In genomic region chr5:128773378-128773777, GRCh38 we compare ENCODE assay signal across 26 cellular contexts.
"Had no signal": no experiment of that assay in that cellular context is flagged by ENCODE, and none has a peak within 500 bp of the region (broad histone marks: within the 10 kb centered on the region; RNA-seq: fewer than 3 reads in every experiment).

No MANE protein-coding gene starts in this region.

- H3K36me3 ChIP-seq: adrenal gland, heart right ventricle, lower lobe of right lung, ovary, prostate gland, right atrium auricular region, tibial artery had no signal

- H3K4me3 ChIP-seq: adrenal gland, coronary artery, heart right ventricle, lower lobe of right lung, ovary, prostate gland, right atrium auricular region, skin epidermis, tibial artery had no signal

- H3K36me3 Mint-ChIP-seq: activated naive CD8-positive, alpha-beta T cell; mesothelial cell of epicardium; natural killer cell; stimulated activated effector memory CD8-positive, alpha-beta T cell treated with anti-CD3 and anti-CD28 coated beads, Interleukin-12 subunit alpha, Interleukin-12 subunit beta, amount 100 ng/mL, for 72 hours had no signal

- H3K4me1 Mint-ChIP-seq: natural killer cell; stimulated activated effector memory CD8-positive, alpha-beta T cell treated with anti-CD3 and anti-CD28 coated beads, Interleukin-12 subunit alpha, Interleukin-12 subunit beta, amount 100 ng/mL, for 72 hours had no signal

- H3K9me3 Mint-ChIP-seq: activated T-cell treated with anti-CD3 and anti-CD28 coated beads, Interleukin-2, amount 50 U/mL, for 24 hours; activated T-helper 2 cell treated with anti-CD3 and anti-CD28 coated beads, Interferon-gamma antibody, Interleukin-2, Interleukin-4, amounts not matched to agents 10 μg/mL and 5 μg/mL and 100 μg/mL, durations not matched to agents 14 hours and 24 hours and 36 hours; mesothelial cell of epicardium; stimulated activated naive CD8-positive, alpha-beta T cell treated with anti-CD3 and anti-CD28 coated beads, Interleukin-15, amount 100 ng/mL, for 72 hours had no signal

- H3K27me3 Mint-ChIP-seq: activated T-cell treated with anti-CD3 and anti-CD28 coated beads, Interleukin-2, amount 50 U/mL, for 24 hours had no signal

- H3K27ac Mint-ChIP-seq: activated CD8-positive, alpha-beta T cell treated with anti-CD3 and anti-CD28 coated beads, Interleukin-2, amount 10 ng/mL, durations not matched to agents 7 days and 5 days; activated naive CD8-positive, alpha-beta T cell; activated T-cell treated with anti-CD3 and anti-CD28 coated beads, Interleukin-2, amount 50 U/mL, for 24 hours; activated T-helper 2 cell treated with anti-CD3 and anti-CD28 coated beads, Interferon-gamma antibody, Interleukin-2, Interleukin-4, amounts not matched to agents 10 μg/mL and 5 μg/mL and 100 μg/mL, durations not matched to agents 14 hours and 24 hours and 36 hours; mesothelial cell of epicardium; natural killer cell; stimulated activated effector memory CD8-positive, alpha-beta T cell treated with anti-CD3 and anti-CD28 coated beads, Interleukin-12 subunit alpha, Interleukin-12 subunit beta, amount 100 ng/mL, for 72 hours; stimulated activated naive CD8-positive, alpha-beta T cell treated with anti-CD3 and anti-CD28 coated beads, Interleukin-15, amount 100 ng/mL, for 72 hours had no signal

- ATAC-seq: activated CD8-positive, alpha-beta T cell treated with anti-CD3 and anti-CD28 coated beads, Interleukin-2, amount 10 ng/mL, durations not matched to agents 7 days and 5 days; left lobe of liver; lower lobe of right lung; natural killer cell; stimulated activated effector memory CD8-positive, alpha-beta T cell treated with anti-CD3 and anti-CD28 coated beads, Interleukin-12 subunit alpha, Interleukin-12 subunit beta, amount 100 ng/mL, for 72 hours; stimulated activated naive CD8-positive, alpha-beta T cell treated with anti-CD3 and anti-CD28 coated beads, Interleukin-15, amount 100 ng/mL, for 72 hours had no signal

- H3K27me3 ChIP-seq: adrenal gland, heart right ventricle, ovary, right atrium auricular region, tibial artery had no signal

- FAIRE-seq: kidney had no signal

- H3K27ac ChIP-seq: adrenal gland, coronary artery, lower lobe of right lung, ovary, prostate gland, right atrium auricular region, skin epidermis, tibial artery had no signal

- H3K4me3 Mint-ChIP-seq: activated CD8-positive, alpha-beta T cell treated with anti-CD3 and anti-CD28 coated beads, Interleukin-2, amount 10 ng/mL, durations not matched to agents 7 days and 5 days; activated naive CD8-positive, alpha-beta T cell; activated T-cell treated with anti-CD3 and anti-CD28 coated beads, Interleukin-2, amount 50 U/mL, for 24 hours; mesothelial cell of epicardium; natural killer cell; stimulated activated effector memory CD8-positive, alpha-beta T cell treated with anti-CD3 and anti-CD28 coated beads, Interleukin-12 subunit alpha, Interleukin-12 subunit beta, amount 100 ng/mL, for 72 hours; stimulated activated naive CD8-positive, alpha-beta T cell treated with anti-CD3 and anti-CD28 coated beads, Interleukin-15, amount 100 ng/mL, for 72 hours had no signal

- DNase-seq: activated CD4-positive, alpha-beta T cell treated with anti-CD3 and anti-CD28 coated beads for 1 hour; activated CD4-positive, alpha-beta T cell treated with anti-CD3 and anti-CD28 coated beads, Interleukin-2, amount 50 U/mL, for 1 hour; activated CD8-positive, alpha-beta T cell treated with anti-CD3 and anti-CD28 coated beads, Interleukin-2, amount 10 ng/mL, durations not matched to agents 7 days and 5 days; activated naive CD4-positive, alpha-beta T cell; activated T-cell treated with anti-CD3 and anti-CD28 coated beads, Interleukin-2, amount 50 U/mL, for 24 hours; adrenal gland; central memory CD4-positive, alpha-beta T cell; foreskin fibroblast; heart right ventricle; kidney; lower lobe of right lung; natural killer cell; ovary; stimulated activated CD4-positive, alpha-beta T cell treated with anti-CD3 and anti-CD28 coated beads, Interleukin-2, amount 100 ng/mL, for 24 hours; stimulated activated naive CD8-positive, alpha-beta T cell treated with anti-CD3 and anti-CD28 coated beads, Interleukin-15, amount 100 ng/mL, for 72 hours; T-helper 1 cell; tibial artery had no signal

- H3K4me1 ChIP-seq: adrenal gland, lower lobe of right lung, prostate gland, right atrium auricular region, tibial artery had no signal

- H3K9me3 ChIP-seq: adrenal gland, heart right ventricle, lower lobe of right lung, ovary, prostate gland, right atrium auricular region, tibial artery had no signal
